In genomic region chr11:79615425-79615824, GRCh38 we compare ENCODE assay signal across 27 cellular contexts.
"Had no signal": no experiment of that assay in that cellular context is flagged by ENCODE, and none has a peak within 500 bp of the region (broad histone marks: within the 10 kb centered on the region; RNA-seq: fewer than 3 reads in every experiment).

No MANE protein-coding gene starts in this region.

- H3K36me3 ChIP-seq: colonic mucosa, esophagus squamous epithelium, gastrocnemius medialis, heart right ventricle, left lung, lower lobe of right lung had no signal

- H3K4me1 Mint-ChIP-seq: endodermal cell, immature natural killer cell, mesothelial cell of epicardium had no signal

- H3K27ac Mint-ChIP-seq: dendritic cell treated with granulocyte-macrophage colony-stimulating factor and Interleukin-4, amounts not matched to agents 40 ng/mL and 50 ng/mL, for 4 days; effector memory CD8-positive, alpha-beta T cell; endodermal cell; immature natural killer cell; mesothelial cell of epicardium had no signal

- H3K9me3 ChIP-seq: colonic mucosa, esophagus squamous epithelium, gastrocnemius medialis, left lung, lower lobe of right lung, mucosa of descending colon had no signal

- ATAC-seq: effector memory CD8-positive, alpha-beta T cell; gastrocnemius medialis; heart right ventricle; left colon; left lung; left ventricle myocardium superior; lower lobe of right lung; mucosa of descending colon had no signal

- H3K9me3 Mint-ChIP-seq: dendritic cell treated with granulocyte-macrophage colony-stimulating factor and Interleukin-4, amounts not matched to agents 40 ng/mL and 50 ng/mL, for 4 days; endodermal cell; mesothelial cell of epicardium had no signal

- FAIRE-seq: endometrium, kidney had no signal

- H3K27me3 Mint-ChIP-seq: dendritic cell treated with granulocyte-macrophage colony-stimulating factor and Interleukin-4, amounts not matched to agents 40 ng/mL and 50 ng/mL, for 4 days; effector memory CD8-positive, alpha-beta T cell had no signal

- H3K4me1 ChIP-seq: colonic mucosa, gastrocnemius medialis, heart right ventricle, left lung, lower lobe of right lung had no signal

- DNase-seq: colonic mucosa; cortex of kidney; effector CD8-positive, alpha-beta T cell; effector memory CD8-positive, alpha-beta T cell; endodermal cell; erythroblast; esophagus squamous epithelium; foreskin fibroblast; foreskin melanocyte; gastrocnemius medialis; glutamatergic neuron; head of caudate nucleus; heart right ventricle; hypothalamus; immature natural killer cell; islet precursor cell; kidney; kidney glomerular epithelial cell; left colon; left lung; left ventricle myocardium superior; lower lobe of right lung; mesenchymal stem cell; mucosa of descending colon had no signal

- H3K27me3 ChIP-seq: colonic mucosa, esophagus squamous epithelium, gastrocnemius medialis, heart right ventricle, left lung had no signal

- H3K27ac ChIP-seq: colonic mucosa, gastrocnemius medialis, heart right ventricle, left lung, lower lobe of right lung had no signal

- H3K36me3 Mint-ChIP-seq: immature natural killer cell, mesothelial cell of epicardium had no signal

- H3K4me3 ChIP-seq: colonic mucosa, esophagus squamous epithelium, gastrocnemius medialis, heart right ventricle, left lung, lower lobe of right lung, mucosa of descending colon had no signal

- H3K4me3 Mint-ChIP-seq: dendritic cell treated with granulocyte-macrophage colony-stimulating factor and Interleukin-4, amounts not matched to agents 40 ng/mL and 50 ng/mL, for 4 days; effector memory CD8-positive, alpha-beta T cell; endodermal cell; immature natural killer cell; mesothelial cell of epicardium had no signal
